Comparison of ENCODE assay signal across 1 cellular context in the genomic region with DNA sequence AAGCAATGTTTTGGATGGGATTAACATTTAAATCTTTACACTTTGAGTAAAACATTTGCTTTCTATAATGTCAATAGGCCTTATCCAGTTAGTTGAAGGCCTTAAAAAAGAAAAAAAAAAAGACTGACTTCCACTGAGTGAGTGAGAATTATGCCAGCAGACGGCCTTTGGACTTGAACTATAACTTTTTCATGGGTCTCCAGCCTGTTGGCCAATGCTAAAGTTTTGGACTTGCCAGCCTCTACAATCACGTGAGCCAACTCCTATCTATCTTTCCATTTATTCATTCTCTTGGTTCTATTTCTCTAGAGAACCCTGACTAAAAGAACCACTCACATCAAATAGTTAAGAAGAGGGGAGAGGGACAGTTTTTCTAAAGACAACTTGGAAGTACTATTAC.
A peak's percentile ranks its signal among the peaks of the same experiment; 100 is the strongest.
TF ChIP-seq lines count a peak whose summit lies in the region.

No MANE protein-coding gene starts in this region.

TF ChIP-seq in liver, 16 proteins besides CTCF, POLR2A, EP300 and RAD21 (continued from another document):
- TF ChIP-seq REST (IDR thresholded peaks at IDR 0.05) = no peak
- peak; percentile 23 for TF ChIP-seq HNF4G (IDR thresholded peaks at IDR 0.05)
- TF ChIP-seq YY1 (IDR thresholded peaks at IDR 0.05) = peak; percentile 16
- no peak for TF ChIP-seq JUND (IDR thresholded peaks at IDR 0.05)
